ENCODE assay signal across 8 cellular contexts in the genomic region with DNA sequence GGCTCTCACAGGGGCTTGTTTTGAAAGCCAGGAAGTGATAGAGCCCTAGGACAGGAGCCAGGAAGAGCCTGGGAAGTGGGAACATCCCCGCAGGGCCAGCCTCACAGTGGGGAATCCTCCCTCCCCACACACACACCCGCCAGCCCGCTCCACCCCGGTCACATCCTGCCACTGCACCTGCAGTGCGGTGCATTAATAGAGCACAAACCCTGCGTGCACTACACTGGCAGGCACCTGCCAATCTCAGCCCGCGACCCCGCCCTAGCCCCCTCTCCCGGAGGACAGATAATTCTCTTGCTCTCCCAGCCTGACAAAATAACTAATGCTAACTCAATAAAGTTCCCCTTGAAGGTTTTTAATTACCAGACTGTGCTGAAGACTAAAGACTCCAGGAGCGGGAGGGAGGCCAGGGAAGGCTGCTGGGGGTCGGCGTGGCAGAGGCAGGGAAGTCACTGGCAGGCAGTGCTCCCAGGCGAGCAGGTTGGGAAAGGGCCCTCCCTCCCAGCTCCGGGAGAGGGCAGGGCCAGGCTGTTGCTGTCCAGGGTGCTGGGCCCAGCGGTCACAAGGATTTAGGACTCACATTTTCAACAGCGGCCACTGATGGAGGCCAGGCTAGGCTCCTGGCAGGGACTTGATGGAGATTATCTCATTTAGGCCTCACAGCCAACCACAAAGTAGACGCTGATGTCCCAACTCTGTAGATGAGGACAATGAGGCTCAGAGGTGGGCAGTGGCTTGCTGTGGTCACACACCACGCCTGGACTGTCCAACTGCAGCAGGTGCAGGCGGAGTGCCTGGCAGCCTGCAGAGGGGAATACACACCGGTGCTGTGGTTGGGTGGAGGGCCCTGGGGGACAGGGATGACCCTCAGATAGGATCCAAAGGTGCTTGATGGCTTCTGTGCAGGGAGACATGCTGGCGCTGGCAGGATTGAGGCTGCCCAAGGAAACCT. TPM values are rescaled to one million over a fixed set of nuclear protein-coding genes. Genes with fewer than 3 reads are reported as not detected.
DNase-seq lines count a peak whose midpoint lies in the region; ATAC-seq, FAIRE-seq and TF ChIP-seq lines count a peak whose summit lies in the region.

No MANE protein-coding gene starts in this region.

- in situ Hi-C loops in T47D (cut with HindIII; ENCODE audit: low pct_unique_long_range_greater_than_20kb, low sequenced_read_pairs): no loop called here

- H3K4me3 ChIP-seq in kidney (ENCODE audit: low read length in 2 of 2): no peak overlapping the region

- DNase-seq in NCI-H1417 (lab: John Stamatoyannopoulos, UW) (peak; percentile 18 to 83 (median 71)), NCI-H1417 treated with DMSO at 0.1 percent for 48 hours (lab: John Stamatoyannopoulos, UW) (no peak), NCI-H2171 (lab: John Stamatoyannopoulos, UW) (peak; percentile 23), T47D (ENCODE audit: low read depth in 1 of 2, low spot score in 1 of 2) (peak; percentile 79 to 80), naive B cell (peak; percentile 30), kidney (no peak)

- H3K36me3 ChIP-seq in kidney (ENCODE audit: control insufficient read depth in 1 of 2, insufficient read depth in 2 of 2, low read length in 2 of 2): no peaks in the 10 kb centered on the region

- H3K9me3 Mint-ChIP-seq in naive B cell: no peaks in the 10 kb centered on the region

- no peaks in the 10 kb centered on the region for H3K9me3 ChIP-seq in kidney (ENCODE audit: control insufficient read depth in 1 of 2, low read length in 2 of 2)

- no peak for TF ChIP-seq CTCF in kidney (IDR thresholded peaks at IDR 0.05; ENCODE audit: borderline replicate concordance, extremely low read depth, insufficient read depth)

- peaks cover 0 to 2% of the 10 kb centered on the region in 2 donors for H3K4me1 ChIP-seq in kidney (ENCODE audit: control insufficient read depth in 1 of 2, insufficient read depth in 1 of 2, low read depth in 1 of 2, low read length in 2 of 2)

- no peaks in the 10 kb centered on the region for H3K36me3 Mint-ChIP-seq in naive B cell

- H3K27ac ChIP-seq in kidney (ENCODE audit: low read depth in 2 of 2, low read length in 2 of 2): no peak overlapping the region

- ATAC-seq in naive B cell (ENCODE audit: low read depth in 2 of 2) (peak; percentile 82 to 83), HG02763 (IDR thresholded peaks at IDR 0.05; ENCODE audit: unreplicated experiment) (no peak), HG03439 (IDR thresholded peaks at IDR 0.05; ENCODE audit: unreplicated experiment) (no peak)

- H3K27me3 Mint-ChIP-seq in naive B cell: no peaks in the 10 kb centered on the region

- intact Hi-C loops in kidney (cut with DNase I): no loop called here

- FAIRE-seq in kidney (lab: Jason Lieb, UNC): no peak

- peak overlapping the region in 2 of 8 donors; percentile 2 to 47 for H3K4me3 Mint-ChIP-seq in naive B cell

- peaks cover 45 to 68% (median 56%) of the 10 kb centered on the region in 3 donors for H3K4me1 Mint-ChIP-seq in naive B cell

- H3K9ac ChIP-seq in kidney (ENCODE audit: low read length in 2 of 2): no peak overlapping the region

- peak overlapping the region in 2 of 6 donors; percentile 24 to 34 for H3K27ac Mint-ChIP-seq in naive B cell

RNA-seq across cellular contexts. Expression of a gene that starts 23.9 kb away (rescaled TPM):
- polyA plus RNA-seq in naive B cell (ENCODE audit: low read depth in 6 of 6) (1 to 10 TPM in 5 of 6 donors, not detected in 1; 1.7 to 4.5 (median 2.3) TPM), kidney (ENCODE audit: insufficient read depth, low read depth, low replicate concordance) (6.1 TPM)
- total RNA-seq in kidney: 63.6 TPM

Comparison
In these comparisons a context has a peak if more than half of its experiments do, and no peak if none do; other contexts are left out.
1. DNase-seq: peak in NCI-H1417 (3 of 3), NCI-H2171 (single experiment), T47D (2 of 2) and naive B cell (single experiment); none in NCI-H1417 treated with DMSO at 0.1 percent for 48 hours (single experiment) and kidney (single experiment).
2. ATAC-seq: peak in naive B cell (2 of 2); none in HG02763 (single experiment) and HG03439 (single experiment).